In the genomic region with DNA sequence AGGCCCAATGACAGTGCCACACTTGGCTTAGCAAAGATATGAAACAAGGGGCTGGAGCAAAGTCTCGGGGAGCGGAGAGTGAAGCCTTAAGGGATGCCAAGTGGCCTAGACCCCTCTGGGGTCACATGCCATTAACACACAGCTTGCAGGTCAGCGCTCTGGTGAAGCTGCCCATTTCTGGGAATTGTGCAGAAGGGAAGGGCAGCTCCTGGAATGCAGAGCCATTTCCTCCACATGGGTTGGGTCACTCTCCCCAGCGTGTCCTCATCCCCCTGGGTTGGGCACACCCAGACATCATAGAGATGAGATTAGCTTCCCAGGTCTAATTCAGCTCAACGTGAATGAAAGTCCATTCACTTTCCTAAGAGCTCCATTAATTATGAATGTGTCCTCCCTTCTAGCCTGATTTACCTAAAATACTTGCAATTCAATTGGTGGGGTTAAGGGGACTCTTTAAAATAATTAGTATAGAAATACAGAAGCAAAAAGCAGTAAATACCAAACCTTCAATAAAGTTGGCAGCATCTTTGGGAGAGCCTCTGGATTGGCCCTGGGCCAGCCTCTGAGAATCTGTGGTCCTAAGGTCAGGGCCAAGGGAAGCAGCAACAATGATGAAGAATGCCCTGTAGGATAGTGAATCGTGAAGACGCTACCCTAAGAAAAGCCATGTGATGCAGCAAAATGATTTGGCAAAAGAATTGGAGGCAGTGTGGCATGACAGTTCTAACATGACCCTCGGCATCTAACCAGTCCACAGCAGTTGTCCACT, we compare ENCODE assay signal across 24 cellular contexts. TPM values are rescaled to one million over a fixed set of nuclear protein-coding genes. Genes with fewer than 3 reads are reported as not detected.
"Had no signal": no experiment of that assay in that cellular context is flagged by ENCODE, and none has a peak within 500 bp of the region (broad histone marks: within the 10 kb centered on the region; RNA-seq: fewer than 3 reads in every experiment).

No MANE protein-coding gene starts in this region.

- H3K9me3 ChIP-seq: esophagus muscularis mucosa, mucosa of descending colon, neutrophil, suprapubic skin had no signal

- ATAC-seq: mucosa of descending colon; naive thymus-derived CD4-positive, alpha-beta T cell; SK-N-SH treated with all-trans-retinoic acid at 6 μM for 48 hours; stimulated activated naive CD8-positive, alpha-beta T cell treated with anti-CD3 and anti-CD28 coated beads, Interleukin-15, amount 100 ng/mL, for 72 hours had no signal

- H3K36me3 Mint-ChIP-seq: activated CD4-positive, alpha-beta memory T cell treated with anti-CD3 and anti-CD28 coated beads for 36 hours; activated naive CD8-positive, alpha-beta T cell treated with anti-CD3 and anti-CD28 coated beads for 36 hours had no signal

- H3K27me3 Mint-ChIP-seq: brain, type B pancreatic cell had no signal

- H3K9ac ChIP-seq: parathyroid adenoma had no signal

- H3K4me1 Mint-ChIP-seq: naive thymus-derived CD4-positive, alpha-beta T cell had no signal

- H3K36me3 ChIP-seq: neutrophil, suprapubic skin had no signal

- H3K4me1 ChIP-seq: parathyroid adenoma had no signal

- H2AFZ ChIP-seq: parathyroid adenoma had no signal

- H3K27ac ChIP-seq: esophagus muscularis mucosa, neutrophil, parathyroid adenoma had no signal

- H3K27me3 ChIP-seq: esophagus muscularis mucosa, suprapubic skin had no signal

- H3K4me3 ChIP-seq: esophagus muscularis mucosa, mucosa of descending colon, skin epidermis, suprapubic skin had no signal

- H3K27ac Mint-ChIP-seq: activated B cell treated with CpG ODN at 0.5 μM for 24 hours; activated CD4-positive, alpha-beta memory T cell treated with anti-CD3 and anti-CD28 coated beads for 36 hours; activated naive CD8-positive, alpha-beta T cell treated with anti-CD3 and anti-CD28 coated beads for 36 hours; brain; naive thymus-derived CD4-positive, alpha-beta T cell; stimulated activated naive CD8-positive, alpha-beta T cell treated with anti-CD3 and anti-CD28 coated beads, Interleukin-15, amount 100 ng/mL, for 72 hours; type B pancreatic cell had no signal

- DNase-seq: activated B cell treated with CpG ODN at 0.5 μM for 24 hours; activated CD4-positive, alpha-beta memory T cell treated with anti-CD3 and anti-CD28 coated beads for 36 hours; activated CD4-positive, alpha-beta T cell treated with anti-CD3 and anti-CD28 coated beads for 4 hours; activated naive CD4-positive, alpha-beta T cell; activated naive CD8-positive, alpha-beta T cell treated with anti-CD3 and anti-CD28 coated beads for 36 hours; amygdala; cortex of kidney; effector CD8-positive, alpha-beta T cell; mammary epithelial cell; mucosa of descending colon; naive thymus-derived CD4-positive, alpha-beta T cell; retina; stimulated activated CD4-positive, alpha-beta T cell treated with anti-CD3 and anti-CD28 coated beads, Interleukin-4, amount 100 ng/mL, for 1 hour; stimulated activated naive CD8-positive, alpha-beta T cell treated with anti-CD3 and anti-CD28 coated beads, Interleukin-15, amount 100 ng/mL, for 72 hours; T-helper 1 cell; T-helper 9 cell had no signal

- H3K9me3 Mint-ChIP-seq: activated CD4-positive, alpha-beta memory T cell treated with anti-CD3 and anti-CD28 coated beads for 36 hours; type B pancreatic cell had no signal

- H3K4me3 Mint-ChIP-seq: activated B cell treated with CpG ODN at 0.5 μM for 24 hours; activated CD4-positive, alpha-beta memory T cell treated with anti-CD3 and anti-CD28 coated beads for 36 hours; activated naive CD8-positive, alpha-beta T cell treated with anti-CD3 and anti-CD28 coated beads for 36 hours; brain; naive thymus-derived CD4-positive, alpha-beta T cell; stimulated activated naive CD8-positive, alpha-beta T cell treated with anti-CD3 and anti-CD28 coated beads, Interleukin-15, amount 100 ng/mL, for 72 hours; type B pancreatic cell had no signal

RNA-seq across cellular contexts. Expression of gene MRAS, which starts 17.8 kb away (rescaled TPM):
- polyA plus RNA-seq: naive thymus-derived CD4-positive, alpha-beta T cell had no signal

RNA-seq across cellular contexts. Expression of gene NME9, which starts 36.5 kb away (rescaled TPM):
- total RNA-seq: activated B cell treated with CpG ODN at 0.5 μM for 24 hours; activated naive CD8-positive, alpha-beta T cell treated with anti-CD3 and anti-CD28 coated beads for 36 hours had no signal
- polyA plus RNA-seq: mammary epithelial cell had no signal
